In genomic region chr17:76007850-76008165, GRCh38 we compare ENCODE assay signal across 31 cellular contexts.
"Had no signal": no experiment of that assay in that cellular context is flagged by ENCODE, and none has a peak within 500 bp of the region (broad histone marks: within the 10 kb centered on the region; RNA-seq: fewer than 3 reads in every experiment).

No MANE protein-coding gene starts in this region.

- H3K9ac ChIP-seq: neural progenitor cell, parathyroid adenoma had no signal

- H3K36me3 ChIP-seq: neural progenitor cell, ovary, right lobe of liver, transverse colon, upper lobe of right lung, uterus had no signal

- H3K9me3 ChIP-seq: ovary, psoas muscle, right lobe of liver, spleen, suprapubic skin, testis, tibial artery, transverse colon, upper lobe of right lung, uterus had no signal

- H3K4me1 ChIP-seq: neural progenitor cell, parathyroid adenoma, psoas muscle, suprapubic skin, tibial artery, uterus had no signal

- H3K4me3 ChIP-seq: neural progenitor cell, ovary, psoas muscle, right lobe of liver, skin epidermis, smooth muscle cell, spleen, suprapubic skin, testis, tibial artery, transverse colon, upper lobe of right lung, uterus had no signal

- H3K4me1 Mint-ChIP-seq: neural progenitor cell had no signal

- H3K9me3 Mint-ChIP-seq: naive B cell; naive thymus-derived CD8-positive, alpha-beta T cell; natural killer cell treated with Interleukin-12 subunit alpha and Interleukin-12 subunit beta and Interleukin-15 and Interleukin-18, amount 100 ng/mL, for 72 hours; nephron progenitor cell; neural progenitor cell; stimulated activated memory B cell treated with anti-CD40 and anti-IgM and Interleukin-4, amounts not matched to agents 10 μg/mL and 1 μg/mL and 100 μg/mL, for 72 hours; stimulated activated naive CD8-positive, alpha-beta T cell treated with anti-CD3 and anti-CD28 coated beads, Interleukin-15, amount 100 ng/mL, for 72 hours; type B pancreatic cell had no signal

- H3K27me3 Mint-ChIP-seq: naive B cell; naive thymus-derived CD8-positive, alpha-beta T cell; natural killer cell treated with Interleukin-12 subunit alpha and Interleukin-12 subunit beta and Interleukin-15 and Interleukin-18, amount 100 ng/mL, for 72 hours; progenitor cell of endocrine pancreas; stimulated activated memory B cell treated with anti-CD40 and anti-IgM and Interleukin-4, amounts not matched to agents 10 μg/mL and 1 μg/mL and 100 μg/mL, for 72 hours; stimulated activated naive CD8-positive, alpha-beta T cell treated with anti-CD3 and anti-CD28 coated beads, Interleukin-15, amount 100 ng/mL, for 72 hours; type B pancreatic cell had no signal

- H3K27me3 ChIP-seq: neural progenitor cell, ovary, right lobe of liver, spleen, suprapubic skin, testis, tibial artery, transverse colon, upper lobe of right lung, uterus had no signal

- H3K4me3 Mint-ChIP-seq: naive B cell; naive thymus-derived CD8-positive, alpha-beta T cell; natural killer cell treated with Interleukin-12 subunit alpha and Interleukin-12 subunit beta and Interleukin-15 and Interleukin-18, amount 100 ng/mL, for 72 hours; nephron progenitor cell; neural progenitor cell; stimulated activated memory B cell treated with anti-CD40 and anti-IgM and Interleukin-4, amounts not matched to agents 10 μg/mL and 1 μg/mL and 100 μg/mL, for 72 hours; stimulated activated naive CD8-positive, alpha-beta T cell treated with anti-CD3 and anti-CD28 coated beads, Interleukin-15, amount 100 ng/mL, for 72 hours; type B pancreatic cell had no signal

- H3K36me3 Mint-ChIP-seq: naive B cell; naive thymus-derived CD8-positive, alpha-beta T cell; natural killer cell treated with Interleukin-12 subunit alpha and Interleukin-12 subunit beta and Interleukin-15 and Interleukin-18, amount 100 ng/mL, for 72 hours; neural progenitor cell had no signal

- H3K27ac Mint-ChIP-seq: naive B cell; natural killer cell treated with Interleukin-12 subunit alpha and Interleukin-12 subunit beta and Interleukin-15 and Interleukin-18, amount 100 ng/mL, for 72 hours; nephron progenitor cell; neural progenitor cell; progenitor cell of endocrine pancreas; stimulated activated memory B cell treated with anti-CD40 and anti-IgM and Interleukin-4, amounts not matched to agents 10 μg/mL and 1 μg/mL and 100 μg/mL, for 72 hours; stimulated activated naive CD8-positive, alpha-beta T cell treated with anti-CD3 and anti-CD28 coated beads, Interleukin-15, amount 100 ng/mL, for 72 hours; type B pancreatic cell had no signal

- H3K4me2 ChIP-seq: neural progenitor cell, smooth muscle cell had no signal

- H3K27ac ChIP-seq: neural progenitor cell, ovary, parathyroid adenoma, psoas muscle, right lobe of liver, skin epidermis, spleen, suprapubic skin, testis, tibial artery, transverse colon, upper lobe of right lung, uterus had no signal

- DNase-seq: naive B cell; naive thymus-derived CD8-positive, alpha-beta T cell; nephron progenitor cell; ovary; psoas muscle; spleen; stimulated activated CD4-positive, alpha-beta T cell treated with anti-CD3 and anti-CD28 coated beads, Interleukin-12 subunit alpha, Interleukin-12 subunit beta, amount 100 ng/mL, for 4 hours; stimulated activated CD4-positive, alpha-beta T cell treated with anti-CD3 and anti-CD28 coated beads, Interleukin-1b, Interleukin-23, amount 100 ng/mL, for 48 hours; stimulated activated CD4-positive, alpha-beta T cell treated with anti-CD3 and anti-CD28 coated beads, Interleukin-4, amount 100 ng/mL, for 1 hour; stimulated activated CD4-positive, alpha-beta T cell treated with anti-CD3 and anti-CD28 coated beads, Interleukin-4, amount 100 ng/mL, for 4 hours; stimulated activated CD8-positive, alpha-beta memory T cell treated with anti-CD3 and anti-CD28 coated beads, Interleukin-4, amount 100 ng/mL, for 48 hours; stimulated activated naive CD4-positive, alpha-beta T cell; stimulated activated naive CD8-positive, alpha-beta T cell treated with anti-CD3 and anti-CD28 coated beads, Interleukin-15, amount 100 ng/mL, for 72 hours; stimulated activated naive CD8-positive, alpha-beta T cell treated with anti-CD3 and anti-CD28 coated beads, Interleukin-15, Interleukin-2, amounts not matched to agents 100 U/mL and 50 U/mL, for 24 hours; substantia nigra; testis; tibial artery; transverse colon; upper lobe of right lung; uterus had no signal

- ATAC-seq: naive thymus-derived CD8-positive, alpha-beta T cell; natural killer cell treated with Interleukin-12 subunit alpha and Interleukin-12 subunit beta and Interleukin-15 and Interleukin-18, amount 100 ng/mL, for 72 hours; psoas muscle; right cardiac atrium; right lobe of liver; stimulated activated memory B cell treated with anti-CD40 and anti-IgM and Interleukin-4, amounts not matched to agents 10 μg/mL and 1 μg/mL and 100 μg/mL, for 72 hours; stimulated activated naive CD8-positive, alpha-beta T cell treated with anti-CD3 and anti-CD28 coated beads, Interleukin-15, amount 100 ng/mL, for 72 hours; stimulated activated naive CD8-positive, alpha-beta T cell treated with anti-CD3 and anti-CD28 coated beads, Interleukin-15, Interleukin-2, amounts not matched to agents 100 U/mL and 50 U/mL, for 24 hours; upper lobe of right lung had no signal
